Comparison of ENCODE assay signal across 8 cellular contexts in the genomic region with DNA sequence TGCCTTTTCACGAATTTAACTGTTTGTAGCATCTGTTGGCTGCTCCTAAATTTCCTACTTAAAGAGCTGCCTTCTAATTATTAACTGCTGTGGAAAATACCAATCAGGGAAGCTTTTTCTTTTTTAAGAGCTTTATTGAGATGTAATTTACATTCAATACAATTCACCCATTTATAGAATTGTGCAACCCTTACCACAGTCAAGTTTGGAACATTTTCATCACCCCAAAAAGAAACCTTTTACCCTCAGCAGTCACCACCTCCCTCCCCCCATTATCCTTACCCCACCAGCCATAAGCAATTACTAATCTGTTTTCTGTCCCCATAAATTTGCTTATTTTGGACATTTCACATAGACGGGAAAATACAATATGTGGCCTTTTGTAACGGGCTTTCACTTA. TPM values are rescaled to one million over a fixed set of nuclear protein-coding genes. Genes with fewer than 3 reads are reported as not detected.
DNase-seq lines count a peak whose midpoint lies in the region; ATAC-seq and TF ChIP-seq lines count a peak whose summit lies in the region.

No MANE protein-coding gene starts in this region.

- no peak overlapping the region for H2AFZ ChIP-seq in SK-N-SH (ENCODE audit: low read depth)

- H3K27ac ChIP-seq in SK-N-SH (ENCODE audit: low read depth in 2 of 2, low read length in 1 of 2): peak overlapping the region; percentile 99
- H3K27ac ChIP-seq in suprapubic skin: peak overlapping the region; percentile 98

- TF ChIP-seq POLR2A in suprapubic skin (IDR thresholded peaks at IDR 0.05): no peak

- H3K9me2 ChIP-seq in SK-N-SH: no peaks in the 10 kb centered on the region

- no peaks in the 10 kb centered on the region for H3K27me3 Mint-ChIP-seq in activated T-helper 1 cell treated with anti-CD3 and anti-CD28 coated beads, Interleukin-12 subunit alpha, Interleukin-12 subunit beta, Interleukin-2, Interleukin-4 antibody, amounts not matched to agents 30 ng/mL and 10 ng/mL and 1 ng/mL, durations not matched to agents 14 hours and 24 hours and 36 hours (ENCODE audit: insufficient read depth)

- H3K9me3 Mint-ChIP-seq in activated T-helper 1 cell treated with anti-CD3 and anti-CD28 coated beads, Interleukin-12 subunit alpha, Interleukin-12 subunit beta, Interleukin-2, Interleukin-4 antibody, amounts not matched to agents 30 ng/mL and 10 ng/mL and 1 ng/mL, durations not matched to agents 14 hours and 24 hours and 36 hours: no peaks in the 10 kb centered on the region

- peak overlapping the region; percentile 75 for H3K4me2 ChIP-seq in SK-N-SH

- H3K79me2 ChIP-seq in SK-N-SH (ENCODE audit: insufficient read depth): peaks cover 58% of the 10 kb centered on the region

- H3K4me1 ChIP-seq in SK-N-SH (ENCODE audit: control insufficient read depth in 1 of 2, insufficient read depth in 2 of 2, low read depth in 1 of 2, low read length in 1 of 2) (peaks cover 4 to 20% of the 10 kb centered on the region in 2 experiments; a peak in 3 of 4 replicates), suprapubic skin (peaks cover 37% of the 10 kb centered on the region)

- peak overlapping the region; percentile 98 for H3K27ac Mint-ChIP-seq in activated T-helper 1 cell treated with anti-CD3 and anti-CD28 coated beads, Interleukin-12 subunit alpha, Interleukin-12 subunit beta, Interleukin-2, Interleukin-4 antibody, amounts not matched to agents 30 ng/mL and 10 ng/mL and 1 ng/mL, durations not matched to agents 14 hours and 24 hours and 36 hours

- H3F3A ChIP-seq in SK-N-SH (replicated peaks; ENCODE audit: insufficient read depth): peaks cover 10% of the 10 kb centered on the region

- H3K4me3 ChIP-seq in SK-N-SH (ENCODE audit: low read depth in 2 of 2, low read length in 1 of 2) (peak overlapping the region; percentile 68 to 94), iPS-18c (ENCODE audit: insufficient read depth, low read depth, low read length) (peak overlapping the region; percentile 95), suprapubic skin (peak overlapping the region; percentile 86)

- no peaks in the 10 kb centered on the region for H4K20me1 ChIP-seq in SK-N-SH (ENCODE audit: insufficient read depth)

- no peaks in the 10 kb centered on the region for H3K9me3 ChIP-seq in SK-N-SH
- H3K9me3 ChIP-seq in iPS-18c (ENCODE audit: control insufficient read depth, insufficient read depth, low read length): no peaks in the 10 kb centered on the region
- H3K9me3 ChIP-seq in suprapubic skin: no peaks in the 10 kb centered on the region

- no peak for DNase-seq in SK-N-SH
- DNase-seq in activated T-helper 1 cell treated with anti-CD3 and anti-CD28 coated beads, Interleukin-12 subunit alpha, Interleukin-12 subunit beta, Interleukin-2, Interleukin-4 antibody, amounts not matched to agents 30 ng/mL and 10 ng/mL and 1 ng/mL, durations not matched to agents 14 hours and 24 hours and 36 hours (ENCODE audit: low spot score): no peak
- DNase-seq in suprapubic skin (ENCODE audit: low spot score in 2 of 2): no peak
- DNase-seq in NCI-H510A (lab: John Stamatoyannopoulos, UW): no peak
- no peak for DNase-seq in NCI-H526 treated with DMSO at 0.1 percent for 48 hours (lab: John Stamatoyannopoulos, UW)
- DNase-seq in stimulated activated CD4-positive, alpha-beta T cell treated with anti-CD3 and anti-CD28 coated beads, Interleukin-1b, Interleukin-23, amount 100 ng/mL, for 48 hours: no peak

- intact Hi-C loops in activated T-helper 1 cell treated with anti-CD3 and anti-CD28 coated beads, Interleukin-12 subunit alpha, Interleukin-12 subunit beta, Interleukin-2, Interleukin-4 antibody, amounts not matched to agents 30 ng/mL and 10 ng/mL and 1 ng/mL, durations not matched to agents 14 hours and 24 hours and 36 hours (cut with micrococcal nuclease): loop anchor here (2.0 to 10.0 kb wide), 8 partner anchors 128 to 1796 kb away; partner anchors contain the start of genes ARID4A, DAAM1, PRKCH and SLC38A6

- ATAC-seq in SK-N-SH treated with all-trans-retinoic acid at 6 μM for 48 hours: no peak

- H3K9ac ChIP-seq in SK-N-SH: peak overlapping the region; percentile 93

- TF ChIP-seq CTCF in SK-N-SH (IDR thresholded peaks at IDR 0.05) (no peak), suprapubic skin (IDR thresholded peaks at IDR 0.05) (no peak)

- H3K4me1 Mint-ChIP-seq in activated T-helper 1 cell treated with anti-CD3 and anti-CD28 coated beads, Interleukin-12 subunit alpha, Interleukin-12 subunit beta, Interleukin-2, Interleukin-4 antibody, amounts not matched to agents 30 ng/mL and 10 ng/mL and 1 ng/mL, durations not matched to agents 14 hours and 24 hours and 36 hours (ENCODE audit: low read depth): peaks cover 39% of the 10 kb centered on the region

- no peak for TF ChIP-seq RAD21 in SK-N-SH (IDR thresholded peaks at IDR 0.05; ENCODE audit: low read length)

- WGBS in SK-N-SH (ENCODE audit: low lambda C conversion rate): 10% methylated on average over 3 of the region's 3 CpGs
- 9% methylated on average over 3 of the region's 3 CpGs for WGBS in suprapubic skin

- peaks cover 18% of the 10 kb centered on the region for H3K36me3 Mint-ChIP-seq in activated T-helper 1 cell treated with anti-CD3 and anti-CD28 coated beads, Interleukin-12 subunit alpha, Interleukin-12 subunit beta, Interleukin-2, Interleukin-4 antibody, amounts not matched to agents 30 ng/mL and 10 ng/mL and 1 ng/mL, durations not matched to agents 14 hours and 24 hours and 36 hours (ENCODE audit: low read depth)

- POLR2A ChIA-PET in SK-N-SH (lab: Yijun Ruan, JAX): interaction anchor here (1.8 kb wide), 1 partner anchor 72 kb away, joined by 16 read pairs; the partner anchor contains the start of gene DHRS7

- H3K27me3 ChIP-seq in SK-N-SH (ENCODE audit: insufficient read depth) (no peaks in the 10 kb centered on the region), suprapubic skin (no peaks in the 10 kb centered on the region)

- H3K4me3 Mint-ChIP-seq in activated T-helper 1 cell treated with anti-CD3 and anti-CD28 coated beads, Interleukin-12 subunit alpha, Interleukin-12 subunit beta, Interleukin-2, Interleukin-4 antibody, amounts not matched to agents 30 ng/mL and 10 ng/mL and 1 ng/mL, durations not matched to agents 14 hours and 24 hours and 36 hours: peak overlapping the region; percentile 98

- peaks cover 12% of the 10 kb centered on the region in 2 experiments for H3K36me3 ChIP-seq in SK-N-SH (replicated peaks in 1 of 2; ENCODE audit: control insufficient read depth in 1 of 2, insufficient read depth in 2 of 2, low read length in 1 of 2)
- peaks cover 4% of the 10 kb centered on the region for H3K36me3 ChIP-seq in suprapubic skin

- TF ChIP-seq EP300 in SK-N-SH (IDR thresholded peaks at IDR 0.05; ENCODE audit: borderline replicate concordance in 1 of 2, low read depth in 1 of 2, low read length in 1 of 2) (no peak), suprapubic skin (IDR thresholded peaks at IDR 0.05) (no peak)

- CTCF ChIA-PET in SK-N-SH (lab: Yijun Ruan, JAX): interaction anchor here (1.2 kb wide), 1 partner anchor 128 kb away, joined by 6 read pairs; no protein-coding TSS in a partner anchor

TF ChIP-seq in SK-N-SH, 30 proteins besides CTCF, POLR2A, EP300 and RAD21 (continues in another document):
- TF ChIP-seq FOSL2 (IDR thresholded peaks at IDR 0.05; ENCODE audit: borderline replicate concordance, low read depth) (no peak), MAX (IDR thresholded peaks at IDR 0.05; ENCODE audit: low read depth) (no peak), YY1 (IDR thresholded peaks at IDR 0.05; ENCODE audit: low read depth) (no peak), POLR2AphosphoS5 (IDR thresholded peaks at IDR 0.05; ENCODE audit: low read depth, low read length) (no peak), JUND (IDR thresholded peaks at IDR 0.05) (no peak)
- TF ChIP-seq, protein P1, sequence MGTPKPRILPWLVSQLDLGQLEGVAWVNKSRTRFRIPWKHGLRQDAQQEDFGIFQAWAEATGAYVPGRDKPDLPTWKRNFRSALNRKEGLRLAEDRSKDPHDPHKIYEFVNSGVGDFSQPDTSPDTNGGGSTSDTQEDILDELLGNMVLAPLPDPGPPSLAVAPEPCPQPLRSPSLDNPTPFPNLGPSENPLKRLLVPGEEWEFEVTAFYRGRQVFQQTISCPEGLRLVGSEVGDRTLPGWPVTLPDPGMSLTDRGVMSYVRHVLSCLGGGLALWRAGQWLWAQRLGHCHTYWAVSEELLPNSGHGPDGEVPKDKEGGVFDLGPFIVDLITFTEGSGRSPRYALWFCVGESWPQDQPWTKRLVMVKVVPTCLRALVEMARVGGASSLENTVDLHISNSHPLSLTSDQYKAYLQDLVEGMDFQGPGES (IDR thresholded peaks at IDR 0.05; ENCODE audit: low read depth, low read length): no peak

TF ChIP-seq in SK-N-SH treated with all-trans-retinoic acid at 6 μM for 48 hours, 23 proteins besides CTCF, POLR2A, EP300 and RAD21:
- TF ChIP-seq SNAI2 (CRISPR knock-in tag; IDR thresholded peaks at IDR 0.05): no peak
- TF ChIP-seq PPARA (CRISPR knock-in tag; IDR thresholded peaks at IDR 0.05; ENCODE audit: borderline replicate concordance): no peak
- TF ChIP-seq RARB (CRISPR knock-in tag; IDR thresholded peaks at IDR 0.05): no peak
- TF ChIP-seq TCF4 (CRISPR knock-in tag; IDR thresholded peaks at IDR 0.05; ENCODE audit: borderline replicate concordance): no peak
- TF ChIP-seq ARNTL (CRISPR knock-in tag; IDR thresholded peaks at IDR 0.05; ENCODE audit: borderline replicate concordance, low read depth): no peak
- TF ChIP-seq POU6F1 (CRISPR knock-in tag; IDR thresholded peaks at IDR 0.05; ENCODE audit: borderline replicate concordance, low read depth): no peak
TF ChIP-seq in SK-N-SH treated with all-trans-retinoic acid at 6 μM for 48 hours: peak in this region for 0.

RNA-seq across cellular contexts. Expression of gene PCNX4, which starts 1.4 kb away (rescaled TPM):
- polyA plus RNA-seq in SK-N-SH (2012; rRNA removed): 21.1 and 26.3 TPM in 2 replicates
- 35.5 and 43.3 TPM in 2 replicates for polyA plus RNA-seq in SK-N-SH (2012; cell fraction: cytosol; rRNA removed)
- polyA plus RNA-seq in SK-N-SH (2012; cell fraction: nucleus; rRNA removed): 32.2 and 42.3 TPM in 2 replicates
- 41.6 and 46.7 TPM in 2 replicates for total RNA-seq in activated T-helper 1 cell treated with anti-CD3 and anti-CD28 coated beads, Interleukin-12 subunit alpha, Interleukin-12 subunit beta, Interleukin-2, Interleukin-4 antibody, amounts not matched to agents 30 ng/mL and 10 ng/mL and 1 ng/mL, durations not matched to agents 14 hours and 24 hours and 36 hours
- 10 to 100 TPM; 26.5 to 56.3 (median 42.5) TPM for total RNA-seq in suprapubic skin
